ENCODE assay signal across 7 cellular contexts in genomic region chr12:132523576-132524331, GRCh38. TPM values are rescaled to one million over a fixed set of nuclear protein-coding genes. Genes with fewer than 3 reads are reported as not detected.
DNase-seq lines count a peak whose midpoint lies in the region; ATAC-seq and TF ChIP-seq lines count a peak whose summit lies in the region.

No MANE protein-coding gene starts in this region.

- H3K9me3 ChIP-seq in ovary (no peaks in the 10 kb centered on the region), upper lobe of left lung (no peaks in the 10 kb centered on the region)

- no peak for TF ChIP-seq EP300 in ovary (IDR thresholded peaks at IDR 0.05)
- no peak for TF ChIP-seq EP300 in upper lobe of left lung (IDR thresholded peaks at IDR 0.05)

- H3K27ac ChIP-seq in ovary (no peak overlapping the region), upper lobe of left lung (no peak overlapping the region)

- H3K4me1 ChIP-seq in ovary (ENCODE audit: insufficient read depth) (no peaks in the 10 kb centered on the region), upper lobe of left lung (peaks cover 12 to 36% (median 31%) of the 10 kb centered on the region in 4 donors)

- DNase-seq in RPMI8226, result peak; percentile 60
- peak; percentile 88 for DNase-seq in activated effector memory CD4-positive, alpha-beta T cell treated with anti-CD3 and anti-CD28 coated beads, Interleukin-2, amount 50 U/mL, for 16 hours
- DNase-seq in foreskin melanocyte, result peak; percentile 17
- peak; percentile 38 to 72 (median 65) for DNase-seq in ovary
- DNase-seq in upper lobe of left lung, result peak; percentile 67 to 90

- H3K36me3 ChIP-seq in ovary (no peaks in the 10 kb centered on the region), upper lobe of left lung (peaks cover 0 to 16% (median 2%) of the 10 kb centered on the region in 4 donors)

- TF ChIP-seq CTCF in GM12872 (IDR thresholded peaks at IDR 0.05; ENCODE audit: insufficient read depth, low read depth, low read length), result peak; percentile 93
- TF ChIP-seq CTCF in ovary (IDR thresholded peaks at IDR 0.05), result peak; percentile 25 to 52 (median 49)
- TF ChIP-seq CTCF in upper lobe of left lung (IDR thresholded peaks at IDR 0.05), result peak; percentile 78 to 87 (median 82)

- intact Hi-C loops in ovary (cut with DNase I), result loop anchor here in 3 of 4 donors (5.0 to 10.0 kb wide), 3 partner anchors 99 to 109 kb away; no protein-coding TSS in a partner anchor

- TF ChIP-seq POLR2A in ovary (IDR thresholded peaks at IDR 0.05), result no peak
- TF ChIP-seq POLR2A in upper lobe of left lung (IDR thresholded peaks at IDR 0.05), result no peak

- ATAC-seq in HG03342 (IDR thresholded peaks at IDR 0.05; ENCODE audit: unreplicated experiment) (peak; percentile 53), upper lobe of left lung (ENCODE audit: low FRiP score in 2 of 2) (peak; percentile 47 to 72)

- WGBS in ovary, 3 donors, result 55 to 67% (median 62%) methylated on average over 26 to 28 of the region's 28 CpGs
- WGBS in upper lobe of left lung, 2 donors, result 44 to 47% methylated on average over 12 to 24 of the region's 28 CpGs

- H3K27me3 ChIP-seq in ovary, result no peaks in the 10 kb centered on the region
- no peaks in the 10 kb centered on the region for H3K27me3 ChIP-seq in upper lobe of left lung

- no peak overlapping the region for H3K4me3 ChIP-seq in ovary
- H3K4me3 ChIP-seq in upper lobe of left lung, result no peak overlapping the region

RNA-seq across cellular contexts. Expression of gene FBRSL1, which starts 33.8 kb away (rescaled TPM):
- total RNA-seq in ovary (10 to 100 TPM; 12.6 to 69.5 (median 54.3) TPM), upper lobe of left lung (10 to 100 TPM; 16.0 to 53.0 (median 44.1) TPM)
- polyA plus RNA-seq in ovary, result 10 to 100 TPM in 1 of 2 donors, 1 to 10 TPM in 1; 3.2 to 22.2 TPM

Comparison
In these comparisons a context has a peak if more than half of its experiments do, and no peak if none do; other contexts are left out.
1. DNase-seq: peak in every context shown above with its lines; median percentile 88 in activated effector memory CD4-positive, alpha-beta T cell treated with anti-CD3 and anti-CD28 coated beads, Interleukin-2, amount 50 U/mL, for 16 hours; 78 in upper lobe of left lung; 65 in ovary; 60 in RPMI8226; 17 in foreskin melanocyte.